In genomic region chr7:151871904-151872303, GRCh38 we compare ENCODE assay signal across 22 cellular contexts. TPM values are rescaled to one million over a fixed set of nuclear protein-coding genes. Genes with fewer than 3 reads are reported as not detected.
A peak's percentile ranks its signal among the peaks of the same experiment; 100 is the strongest.
DNase-seq lines count a peak whose midpoint lies in the region; ATAC-seq and TF ChIP-seq lines count a peak whose summit lies in the region.
"Had no signal": no experiment of that assay in that cellular context is flagged by ENCODE, and none has a peak within 500 bp of the region (broad histone marks: within the 10 kb centered on the region; RNA-seq: fewer than 3 reads in every experiment).

No MANE protein-coding gene starts in this region.

- no peaks in the 10 kb centered on the region for H3K36me3 Mint-ChIP-seq in H9 (ENCODE audit: insufficient read depth in 1 of 3, low read depth in 3 of 3)
- no peaks in the 10 kb centered on the region for H3K36me3 Mint-ChIP-seq in activated CD8-positive, alpha-beta memory T cell treated with anti-CD3 and anti-CD28 coated beads, Interleukin-2, amount 10 ng/mL, durations not matched to agents 7 days and 5 days
- H3K36me3 Mint-ChIP-seq in CD4-positive, alpha-beta T cell (ENCODE audit: low read depth), result peaks cover 16% of the 10 kb centered on the region
- H3K36me3 Mint-ChIP-seq: IgD-negative memory B cell; natural killer cell treated with Interleukin-12 subunit alpha and Interleukin-12 subunit beta and Interleukin-15 and Interleukin-18, amount 100 ng/mL, for 72 hours; T-cell had no signal

- DNase-seq in AG20443 (ENCODE audit: low spot score), result peak; percentile 28
- no peak for DNase-seq in H9
- DNase-seq in WERI-Rb-1, result no peak
- DNase-seq in right lobe of liver, result peak in 1 of 3 donors; percentile 24
- DNase-seq in activated CD8-positive, alpha-beta memory T cell treated with anti-CD3 and anti-CD28 coated beads, Interleukin-2, amount 10 ng/mL, durations not matched to agents 7 days and 5 days, result no peak
- DNase-seq in activated CD4-positive, alpha-beta T cell treated with anti-CD3 and anti-CD28 coated beads for 48 hours, result no peak
- no peak for DNase-seq in CD4-positive, alpha-beta T cell
- DNase-seq: activated CD4-positive, alpha-beta T cell treated with anti-CD3 and anti-CD28 coated beads, Interleukin-2, amount 50 U/mL, for 4 hours; activated naive CD4-positive, alpha-beta T cell treated with Interleukin-2 at 50 U/mL for 16 hours; activated T-cell treated with anti-CD3 and anti-CD28 coated beads for 4 hours; anterior cingulate cortex; DMS 273 treated with DMSO at 0.1 percent for 48 hours; hippocampal formation; mesendoderm; NCI-H1105; T-cell had no signal

- H3K4me2 ChIP-seq in H9 (ENCODE audit: insufficient read depth, insufficient read length, low read length), result no peak overlapping the region
- H3K4me2 ChIP-seq: BLaER1 had no signal

- no peak overlapping the region for H3K27ac ChIP-seq in H9 (ENCODE audit: insufficient read length, low read depth, low read length)
- H3K27ac ChIP-seq in WERI-Rb-1, result no peak overlapping the region
- H3K27ac ChIP-seq in right lobe of liver, result peak overlapping the region in 2 of 3 donors; percentile 91 to 94
- no peak overlapping the region for H3K27ac ChIP-seq in CD4-positive, alpha-beta T cell (ENCODE audit: low read depth, low read length)
- H3K27ac ChIP-seq: BLaER1, prostate gland had no signal

- no peak for TF ChIP-seq POLR2A in right lobe of liver (IDR thresholded peaks at IDR 0.05)

- no peaks in the 10 kb centered on the region for H3K9me3 Mint-ChIP-seq in H9
- H3K9me3 Mint-ChIP-seq in activated CD8-positive, alpha-beta memory T cell treated with anti-CD3 and anti-CD28 coated beads, Interleukin-2, amount 10 ng/mL, durations not matched to agents 7 days and 5 days (ENCODE audit: low read depth), result no peaks in the 10 kb centered on the region
- H3K9me3 Mint-ChIP-seq in CD4-positive, alpha-beta T cell, result no peaks in the 10 kb centered on the region
- H3K9me3 Mint-ChIP-seq: natural killer cell treated with Interleukin-12 subunit alpha and Interleukin-12 subunit beta and Interleukin-15 and Interleukin-18, amount 100 ng/mL, for 72 hours; T-cell had no signal

- H3K4me1 ChIP-seq in H9 (ENCODE audit: insufficient read depth, low read length), result peaks cover 2% of the 10 kb centered on the region; the same call in 1 of the 2 replicates
- H3K4me1 ChIP-seq in right lobe of liver, result peaks cover 0 to 68% (median 29%) of the 10 kb centered on the region in 4 donors

- H3K4me3 Mint-ChIP-seq in H9, result no peak overlapping the region
- no peak overlapping the region for H3K4me3 Mint-ChIP-seq in activated CD8-positive, alpha-beta memory T cell treated with anti-CD3 and anti-CD28 coated beads, Interleukin-2, amount 10 ng/mL, durations not matched to agents 7 days and 5 days
- H3K4me3 Mint-ChIP-seq in CD4-positive, alpha-beta T cell, result no peak overlapping the region
- H3K4me3 Mint-ChIP-seq: natural killer cell treated with Interleukin-12 subunit alpha and Interleukin-12 subunit beta and Interleukin-15 and Interleukin-18, amount 100 ng/mL, for 72 hours; T-cell had no signal

- H3T11ph ChIP-seq in H9 (ENCODE audit: low read length), result no peak overlapping the region

- no peaks in the 10 kb centered on the region for H3K79me2 ChIP-seq in H9 (ENCODE audit: insufficient read depth, low read length)

- H3K23me2 ChIP-seq in H9 (ENCODE audit: insufficient read length, low read depth, low read length, poor library complexity, severe bottlenecking), result peaks cover 16% of the 10 kb centered on the region

- no peaks in the 10 kb centered on the region for H4K20me1 ChIP-seq in H9 (ENCODE audit: control insufficient read depth, insufficient read depth, insufficient read length)

- H3K18ac ChIP-seq in H9 (ENCODE audit: insufficient read length, low read depth, low read length), result no peak overlapping the region

- no peaks in the 10 kb centered on the region for H3K79me1 ChIP-seq in H9 (ENCODE audit: insufficient read depth, low read depth, low read length, poor library complexity, severe bottlenecking)

- TF ChIP-seq CTCF in H9 (conservative IDR thresholded peaks at IDR 0.05) (peak; percentile 21; the same call in 1 of the 3 replicates), WERI-Rb-1 (IDR thresholded peaks at IDR 0.05; ENCODE audit: low read depth, low read length) (0 out of 2 replicates have a peak, but pooled peaks have one; percentile 7), right lobe of liver (IDR thresholded peaks at IDR 0.05) (peak in 1 of 4 donors; percentile 22)
- TF ChIP-seq CTCF in CD4-positive, alpha-beta T cell (IDR thresholded peaks at IDR 0.05), result no peak

- H3K36me3 ChIP-seq in WERI-Rb-1 (no peaks in the 10 kb centered on the region), right lobe of liver (no peaks in the 10 kb centered on the region)
- H3K36me3 ChIP-seq: BLaER1, prostate gland had no signal

- H3K23ac ChIP-seq in H9 (ENCODE audit: insufficient read length, low read depth, low read length), result no peak overlapping the region

- no peak overlapping the region for H3K56ac ChIP-seq in H9 (ENCODE audit: insufficient read length, low read depth, low read length)

- no peaks in the 10 kb centered on the region; the same call in 1 of the 2 replicates for H3K27me3 ChIP-seq in H9 (ENCODE audit: insufficient read depth, low read length)
- H3K27me3 ChIP-seq in WERI-Rb-1 (ENCODE audit: insufficient read depth, low read depth, severe bottlenecking), result no peaks in the 10 kb centered on the region
- no peaks in the 10 kb centered on the region for H3K27me3 ChIP-seq in right lobe of liver
- no peaks in the 10 kb centered on the region for H3K27me3 ChIP-seq in CD4-positive, alpha-beta T cell (ENCODE audit: control insufficient read depth, insufficient read depth, low read length)
- H3K27me3 ChIP-seq: BLaER1 had no signal

- H3K27ac Mint-ChIP-seq in H9, result no peak overlapping the region
- no peak overlapping the region for H3K27ac Mint-ChIP-seq in activated CD8-positive, alpha-beta memory T cell treated with anti-CD3 and anti-CD28 coated beads, Interleukin-2, amount 10 ng/mL, durations not matched to agents 7 days and 5 days
- no peak overlapping the region for H3K27ac Mint-ChIP-seq in CD4-positive, alpha-beta T cell
- H3K27ac Mint-ChIP-seq: T-cell had no signal

- peaks cover 23 to 29% of the 10 kb centered on the region in 2 experiments for H3K4me1 Mint-ChIP-seq in H9
- peaks cover 7% of the 10 kb centered on the region for H3K4me1 Mint-ChIP-seq in activated CD8-positive, alpha-beta memory T cell treated with anti-CD3 and anti-CD28 coated beads, Interleukin-2, amount 10 ng/mL, durations not matched to agents 7 days and 5 days
- H3K4me1 Mint-ChIP-seq in CD4-positive, alpha-beta T cell (ENCODE audit: low read depth), result peaks cover 73% of the 10 kb centered on the region

- no peak overlapping the region for H4K5ac ChIP-seq in H9 (ENCODE audit: insufficient read length, low read depth, low read length)

- H3K9me3 ChIP-seq in H9 (ENCODE audit: control insufficient read depth, low read depth, low read length), result no peaks in the 10 kb centered on the region
- no peaks in the 10 kb centered on the region for H3K9me3 ChIP-seq in WERI-Rb-1 (ENCODE audit: severe bottlenecking)
- no peaks in the 10 kb centered on the region for H3K9me3 ChIP-seq in right lobe of liver
- no peaks in the 10 kb centered on the region for H3K9me3 ChIP-seq in CD4-positive, alpha-beta T cell (ENCODE audit: control insufficient read depth, low read length)
- H3K9me3 ChIP-seq: BLaER1, prostate gland had no signal

- ATAC-seq in right lobe of liver (no peak), GM19463 (IDR thresholded peaks at IDR 0.05; ENCODE audit: unreplicated experiment) (no peak)
- ATAC-seq in activated CD8-positive, alpha-beta memory T cell treated with anti-CD3 and anti-CD28 coated beads, Interleukin-2, amount 10 ng/mL, durations not matched to agents 7 days and 5 days, result no peak
- no peak for ATAC-seq in CD4-positive, alpha-beta T cell (ENCODE audit: poor library complexity)
- ATAC-seq: natural killer cell treated with Interleukin-12 subunit alpha and Interleukin-12 subunit beta and Interleukin-15 and Interleukin-18, amount 100 ng/mL, for 72 hours; Panc1; T-cell had no signal

- no peak overlapping the region for H2BK20ac ChIP-seq in H9 (ENCODE audit: low read depth, low read length, poor library complexity, severe bottlenecking)

- H2AFZ ChIP-seq in H9 (ENCODE audit: low read length), result no peak overlapping the region

- H2BK5ac ChIP-seq in H9 (ENCODE audit: insufficient read length, low read length), result no peak overlapping the region

- H3K9ac ChIP-seq in H9 (ENCODE audit: extremely low read depth, insufficient read length, low read length), result no peak overlapping the region
- H3K9ac ChIP-seq: BLaER1 had no signal

- no peak overlapping the region for H2AK5ac ChIP-seq in H9 (ENCODE audit: insufficient read length, low read length)

- H3K4me3 ChIP-seq in WERI-Rb-1 (ENCODE audit: low read depth, low read length) (no peak overlapping the region), right lobe of liver (no peak overlapping the region)
- H3K4me3 ChIP-seq: BLaER1, prostate gland had no signal

- H3K27me3 Mint-ChIP-seq in H9 (ENCODE audit: low read depth), result peaks cover 44% of the 10 kb centered on the region
- no peaks in the 10 kb centered on the region for H3K27me3 Mint-ChIP-seq in activated CD8-positive, alpha-beta memory T cell treated with anti-CD3 and anti-CD28 coated beads, Interleukin-2, amount 10 ng/mL, durations not matched to agents 7 days and 5 days
- no peaks in the 10 kb centered on the region for H3K27me3 Mint-ChIP-seq in CD4-positive, alpha-beta T cell
- H3K27me3 Mint-ChIP-seq: IgD-negative memory B cell; natural killer cell treated with Interleukin-12 subunit alpha and Interleukin-12 subunit beta and Interleukin-15 and Interleukin-18, amount 100 ng/mL, for 72 hours; T-cell had no signal

- no peak overlapping the region for H2BK120ac ChIP-seq in H9 (ENCODE audit: low read depth, low read length, poor library complexity, severe bottlenecking)

- no CpG with 5 or more reads among the region's 7 CpGs for WGBS in H9 (ENCODE audit: extremely low coverage, insufficient read length, low lambda C conversion rate)
- WGBS in right lobe of liver (ENCODE audit: insufficient coverage, low coverage, low lambda C conversion rate, missing lambda C conversion rate), result 78% methylated on average over 5 of the region's 7 CpGs

- H2BK15ac ChIP-seq in H9 (ENCODE audit: low read depth, low read length), result no peak overlapping the region

- H2BK12ac ChIP-seq in H9 (ENCODE audit: insufficient read length, low read depth, low read length), result no peak overlapping the region

- POLR2A ChIA-PET in CD4-positive, alpha-beta T cell (lab: Charles Lee), result no interaction called here

- CTCF ChIA-PET in activated CD8-positive, alpha-beta memory T cell treated with anti-CD3 and anti-CD28 coated beads, Interleukin-2, amount 10 ng/mL, durations not matched to agents 7 days and 5 days (lab: Charles Lee), result no interaction called here
- CTCF ChIA-PET in CD4-positive, alpha-beta T cell (lab: Charles Lee), result no interaction called here

- no peak overlapping the region for H4K8ac ChIP-seq in H9 (replicated peaks; ENCODE audit: insufficient read length, low read depth, low read length)

- no peak overlapping the region for H3K14ac ChIP-seq in H9 (ENCODE audit: insufficient read depth, low read length)

- no peak overlapping the region for H3K4ac ChIP-seq in H9 (ENCODE audit: low read depth, low read length)

- intact Hi-C loops in right lobe of liver (cut with DNase I), result no loop called here
- intact Hi-C loops in CD4-positive, alpha-beta T cell (cut with DNase I, micrococcal nuclease), result loop anchor here in 1 of 2 experiments (10.0 kb wide), 3 partner anchors 517 to 803 kb away; partner anchors contain the start of gene XRCC2

- no peak overlapping the region for H4K91ac ChIP-seq in H9 (ENCODE audit: insufficient read length, low read depth, low read length)

RNA-seq across cellular contexts. Expression of gene PRKAG2, which starts 5.0 kb away (rescaled TPM):
- 11.8 and 12.3 TPM in 2 replicates for total RNA-seq in H9 (2021)
- 10 to 100 TPM; 20.6 to 63.6 (median 29.5) TPM for total RNA-seq in right lobe of liver
- 10 to 100 TPM; 18.4 to 29.9 TPM for total RNA-seq in activated CD8-positive, alpha-beta memory T cell treated with anti-CD3 and anti-CD28 coated beads, Interleukin-2, amount 10 ng/mL, durations not matched to agents 7 days and 5 days
- 10 to 100 TPM; 39.3 to 42.3 TPM for total RNA-seq in CD4-positive, alpha-beta T cell

Comparison
In these comparisons a context has a peak if more than half of its experiments do, and no peak if none do; other contexts are left out.
1. H3K27ac ChIP-seq: peak in right lobe of liver (2 of 3); none in H9 (single experiment), WERI-Rb-1 (single experiment) and CD4-positive, alpha-beta T cell (single experiment).